ENCODE assay signal across 15 cellular contexts in genomic region chr11:112477152-112477928, GRCh38.
"Had no signal": no experiment of that assay in that cellular context is flagged by ENCODE, and none has a peak within 500 bp of the region (broad histone marks: within the 10 kb centered on the region; RNA-seq: fewer than 3 reads in every experiment).

No MANE protein-coding gene starts in this region.

- H3K36me3 ChIP-seq: right atrium auricular region, thyroid gland had no signal

- H3K9me3 ChIP-seq: right atrium auricular region, thyroid gland had no signal

- H3K4me3 ChIP-seq: right atrium auricular region, thyroid gland had no signal

- ATAC-seq: activated CD8-positive, alpha-beta T cell treated with anti-CD3 and anti-CD28 coated beads, Interleukin-2, amount 10 ng/mL, durations not matched to agents 7 days and 5 days; natural killer cell treated with Interleukin-12 subunit alpha and Interleukin-12 subunit beta and Interleukin-15 and Interleukin-18, amount 100 ng/mL, for 72 hours; stimulated activated naive B cell treated with anti-CD40 and anti-IgM and Interleukin-4, amounts not matched to agents 10 μg/mL and 1 μg/mL and 100 μg/mL, for 72 hours had no signal

- H3K4me1 ChIP-seq: right atrium auricular region, thyroid gland had no signal

- H3K27me3 ChIP-seq: foreskin keratinocyte, right atrium auricular region, thyroid gland had no signal

- DNase-seq: activated B cell treated with CpG ODN at 0.5 μM for 24 hours; activated CD4-positive, alpha-beta T cell treated with anti-CD3 and anti-CD28 coated beads, Interleukin-2, amount 10 ng/mL, durations not matched to agents 24 days and 14 days; activated CD8-positive, alpha-beta memory T cell treated with anti-CD3 and anti-CD28 coated beads, Interleukin-2, amount 50 U/mL, for 4 hours; activated CD8-positive, alpha-beta T cell treated with anti-CD3 and anti-CD28 coated beads, Interleukin-2, amount 10 ng/mL, durations not matched to agents 7 days and 5 days; activated effector memory CD4-positive, alpha-beta T cell treated with anti-CD3 and anti-CD28 coated beads, Interleukin-2, amount 50 U/mL, for 16 hours; activated T-cell treated with anti-CD3 and anti-CD28 coated beads, Interleukin-2, amount 50 U/mL, for 48 hours; caudate nucleus; glutamatergic neuron; kidney glomerular epithelial cell; stimulated activated CD4-positive, alpha-beta T cell treated with anti-CD3 and anti-CD28 coated beads, Interleukin-2, amount 100 ng/mL, for 48 hours; stimulated activated naive B cell treated with anti-CD40 and anti-IgM and Interleukin-4, amounts not matched to agents 10 μg/mL and 1 μg/mL and 100 μg/mL, for 72 hours; thyroid gland had no signal

- H3K27ac ChIP-seq: foreskin keratinocyte, right atrium auricular region, thyroid gland had no signal
